ENCODE assay signal across 32 cellular contexts in genomic region chr19:38867176-38867780, GRCh38. TPM values are rescaled to one million over a fixed set of nuclear protein-coding genes. Genes with fewer than 3 reads are reported as not detected.
A peak's percentile ranks its signal among the peaks of the same experiment; 100 is the strongest.
DNase-seq lines count a peak whose midpoint lies in the region; ATAC-seq and TF ChIP-seq lines count a peak whose summit lies in the region.
"Had no signal": no experiment of that assay in that cellular context is flagged by ENCODE, and none has a peak within 500 bp of the region (broad histone marks: within the 10 kb centered on the region; RNA-seq: fewer than 3 reads in every experiment).

No MANE protein-coding gene starts in this region.

- in situ Hi-C loops in Panc1 (cut with HindIII; ENCODE audit: low pct_unique_long_range_greater_than_20kb, low sequenced_read_pairs), result no loop called here

- H3K9me3 ChIP-seq in Panc1 (ENCODE audit: control insufficient read depth, insufficient read depth, low read depth, low read length), result no peaks in the 10 kb centered on the region
- H3K9me3 ChIP-seq: right atrium auricular region, thyroid gland had no signal

- peaks cover 3% of the 10 kb centered on the region for H3K36me3 Mint-ChIP-seq in activated naive CD8-positive, alpha-beta T cell
- H3K36me3 Mint-ChIP-seq in activated naive CD8-positive, alpha-beta T cell treated with anti-CD3 and anti-CD28 coated beads for 36 hours, result peaks cover 42% of the 10 kb centered on the region
- peaks cover 0 to 9% (median 3%) of the 10 kb centered on the region in 3 donors for H3K36me3 Mint-ChIP-seq in immature natural killer cell
- peaks cover 35 to 51% of the 10 kb centered on the region in 2 donors for H3K36me3 Mint-ChIP-seq in stimulated activated naive B cell treated with anti-CD40 and anti-IgM and Interleukin-4, amounts not matched to agents 10 μg/mL and 1 μg/mL and 100 μg/mL, for 72 hours

- CTCF ChIA-PET in Panc1 (lab: Charles Lee), result interaction anchor here (0.6 to 1.1 kb wide), 4 partner anchors 9 to 46 kb away, joined by 3 to 9 read pairs (median 4); no protein-coding TSS in a partner anchor

- H3K27me3 Mint-ChIP-seq in activated naive CD8-positive, alpha-beta T cell, result no peaks in the 10 kb centered on the region
- H3K27me3 Mint-ChIP-seq in activated naive CD8-positive, alpha-beta T cell treated with anti-CD3 and anti-CD28 coated beads for 36 hours, result no peaks in the 10 kb centered on the region
- peaks cover 14 to 26% (median 23%) of the 10 kb centered on the region in 3 donors for H3K27me3 Mint-ChIP-seq in immature natural killer cell (ENCODE audit: low read depth in 3 of 3)
- no peaks in the 10 kb centered on the region for H3K27me3 Mint-ChIP-seq in stimulated activated naive B cell treated with anti-CD40 and anti-IgM and Interleukin-4, amounts not matched to agents 10 μg/mL and 1 μg/mL and 100 μg/mL, for 72 hours
- H3K27me3 Mint-ChIP-seq: activated CD4-positive, alpha-beta T cell treated with anti-CD3 and anti-CD28 coated beads, Interleukin-2, amount 10 ng/mL, durations not matched to agents 7 days and 5 days; activated naive CD8-positive, alpha-beta T cell treated with anti-CD3 and anti-CD28 coated beads, Interleukin-2, amount 50 U/mL, for 24 hours had no signal

- no peak overlapping the region for H3K4me3 ChIP-seq in Panc1 (ENCODE audit: low read depth in 2 of 2, low read length in 2 of 2)
- H3K4me3 ChIP-seq: coronary artery, hepatocyte, PC-9, right atrium auricular region, thyroid gland had no signal

- no peak for TF ChIP-seq CTCF in Panc1 (IDR thresholded peaks at IDR 0.05)

- intact Hi-C loops in Panc1 (cut with micrococcal nuclease; ENCODE audit: unreplicated experiment), result no loop called here

- H3K27ac ChIP-seq in Panc1 (ENCODE audit: low read length), result peak overlapping the region; percentile 2; the same call in 1 of the 2 replicates
- H3K27ac ChIP-seq: coronary artery, hepatocyte, PC-9, right atrium auricular region, thyroid gland, WERI-Rb-1 had no signal

- peak overlapping the region; percentile 28 for H3K27ac Mint-ChIP-seq in activated naive CD8-positive, alpha-beta T cell
- H3K27ac Mint-ChIP-seq in activated naive CD8-positive, alpha-beta T cell treated with anti-CD3 and anti-CD28 coated beads for 36 hours, result no peak overlapping the region
- peak overlapping the region in 5 of 6 donors; percentile 35 to 81 (median 64) for H3K27ac Mint-ChIP-seq in immature natural killer cell
- peak overlapping the region; percentile 67 for H3K27ac Mint-ChIP-seq in stimulated activated naive B cell treated with anti-CD40 and anti-IgM and Interleukin-4, amounts not matched to agents 10 μg/mL and 1 μg/mL and 100 μg/mL, for 72 hours

- POLR2A ChIA-PET in Panc1 (lab: Charles Lee), result interaction anchor here (0.6 to 1.0 kb wide), 5 partner anchors 18 to 798 kb away, joined by 3 to 4 read pairs (median 4); partner anchors contain the start of gene HNRNPL

- no peaks in the 10 kb centered on the region for H3K9me3 Mint-ChIP-seq in activated naive CD8-positive, alpha-beta T cell (ENCODE audit: low read depth)
- H3K9me3 Mint-ChIP-seq in activated naive CD8-positive, alpha-beta T cell treated with anti-CD3 and anti-CD28 coated beads for 36 hours, result peaks cover 9% of the 10 kb centered on the region
- H3K9me3 Mint-ChIP-seq in immature natural killer cell, result no peaks in the 10 kb centered on the region
- H3K9me3 Mint-ChIP-seq in stimulated activated naive B cell treated with anti-CD40 and anti-IgM and Interleukin-4, amounts not matched to agents 10 μg/mL and 1 μg/mL and 100 μg/mL, for 72 hours, result peaks cover 0 to 2% of the 10 kb centered on the region in 2 donors
- H3K9me3 Mint-ChIP-seq: activated naive CD8-positive, alpha-beta T cell treated with anti-CD3 and anti-CD28 coated beads, Interleukin-2, amount 50 U/mL, for 24 hours had no signal

- peaks cover 8% of the 10 kb centered on the region for H3K4me1 ChIP-seq in Panc1 (ENCODE audit: control insufficient read depth, insufficient read depth, low read length)

- BruUV-seq in Panc1 (replicated peaks; lab: Mats Ljungman, UMichigan), result no TSS peak

- H3K4me3 Mint-ChIP-seq in activated naive CD8-positive, alpha-beta T cell, result no peak overlapping the region
- no peak overlapping the region for H3K4me3 Mint-ChIP-seq in activated naive CD8-positive, alpha-beta T cell treated with anti-CD3 and anti-CD28 coated beads for 36 hours
- peak overlapping the region in 1 of 5 donors; percentile 35 for H3K4me3 Mint-ChIP-seq in immature natural killer cell
- H3K4me3 Mint-ChIP-seq in stimulated activated naive B cell treated with anti-CD40 and anti-IgM and Interleukin-4, amounts not matched to agents 10 μg/mL and 1 μg/mL and 100 μg/mL, for 72 hours, result peak overlapping the region in 1 of 2 donors; percentile 39
- H3K4me3 Mint-ChIP-seq: activated CD4-positive, alpha-beta T cell treated with anti-CD3 and anti-CD28 coated beads, Interleukin-2, amount 10 ng/mL, durations not matched to agents 7 days and 5 days had no signal

- H3K27me3 ChIP-seq in Panc1 (ENCODE audit: control insufficient read depth, insufficient read depth, low read length), result no peaks in the 10 kb centered on the region
- H3K27me3 ChIP-seq: hepatocyte, right atrium auricular region, thyroid gland had no signal

- ATAC-seq in Panc1, result no peak
- no peak for ATAC-seq in stimulated activated naive B cell treated with anti-CD40 and anti-IgM and Interleukin-4, amounts not matched to agents 10 μg/mL and 1 μg/mL and 100 μg/mL, for 72 hours (replicated peaks)
- no peak for ATAC-seq in GM21717 (IDR thresholded peaks at IDR 0.05; ENCODE audit: unreplicated experiment)
- no peak for ATAC-seq in GM21367 (IDR thresholded peaks at IDR 0.05; ENCODE audit: unreplicated experiment)
- ATAC-seq: activated naive CD8-positive, alpha-beta T cell treated with anti-CD3 and anti-CD28 coated beads, Interleukin-2, amount 50 U/mL, for 24 hours; left colon had no signal

- no peak for DNase-seq in activated naive CD8-positive, alpha-beta T cell treated with anti-CD3 and anti-CD28 coated beads for 36 hours
- DNase-seq in Panc1 (ENCODE audit: low read depth, low spot score), result no peak
- DNase-seq in immature natural killer cell, result no peak
- no peak for DNase-seq in stimulated activated naive B cell treated with anti-CD40 and anti-IgM and Interleukin-4, amounts not matched to agents 10 μg/mL and 1 μg/mL and 100 μg/mL, for 72 hours
- no peak for DNase-seq in inferior parietal cortex (ENCODE audit: extremely low spot score)
- DNase-seq: activated CD4-positive, alpha-beta T cell treated with anti-CD3 and anti-CD28 coated beads, Interleukin-2, amount 10 ng/mL, durations not matched to agents 7 days and 5 days; activated gamma-delta T cell treated with Interleukin-2 at 50 U/mL for 16 hours; activated naive CD8-positive, alpha-beta T cell treated with anti-CD3 and anti-CD28 coated beads, Interleukin-2, amount 50 U/mL, for 24 hours; activated T-cell treated with anti-CD3 and anti-CD28 coated beads, Interleukin-2, amount 50 U/mL, for 48 hours; DMS79; effector CD8-positive, alpha-beta T cell; GF-D8; GOT3; KBM-7; left colon; mammary epithelial cell; NCI-H1105; NCI-H1930; NCI-H524 treated with DMSO at 0.1 percent for 48 hours; PC-9; posterior cingulate gyrus; SHP77; stimulated activated CD4-positive, alpha-beta T cell treated with anti-CD3 and anti-CD28 coated beads, Interleukin-1b, Interleukin-23, amount 100 ng/mL, for 48 hours; T-helper 9 cell; thyroid gland; WERI-Rb-1 had no signal

- peaks cover 58% of the 10 kb centered on the region for H3K4me1 Mint-ChIP-seq in activated naive CD8-positive, alpha-beta T cell (ENCODE audit: low read depth)
- H3K4me1 Mint-ChIP-seq in activated naive CD8-positive, alpha-beta T cell treated with anti-CD3 and anti-CD28 coated beads for 36 hours, result peaks cover 39% of the 10 kb centered on the region
- H3K4me1 Mint-ChIP-seq in immature natural killer cell, result peaks cover 62% of the 10 kb centered on the region in 2 donors
- H3K4me1 Mint-ChIP-seq in stimulated activated naive B cell treated with anti-CD40 and anti-IgM and Interleukin-4, amounts not matched to agents 10 μg/mL and 1 μg/mL and 100 μg/mL, for 72 hours, result peaks cover 48 to 73% of the 10 kb centered on the region in 2 donors

- no peaks in the 10 kb centered on the region for H3K36me3 ChIP-seq in Panc1 (ENCODE audit: control insufficient read depth, insufficient read depth, low read length)
- H3K36me3 ChIP-seq: right atrium auricular region, thyroid gland, WERI-Rb-1 had no signal

RNA-seq across cellular contexts. Expression of gene RINL, which starts 10.8 kb away (rescaled TPM):
- 10 to 100 TPM; 74.0 to 75.0 TPM for total RNA-seq in activated naive CD8-positive, alpha-beta T cell treated with anti-CD3 and anti-CD28 coated beads for 36 hours
- 1.3 TPM for total RNA-seq in Panc1 (2021; ENCODE audit: unreplicated experiment)
- polyA plus RNA-seq in Panc1 (2012; ENCODE audit: insufficient read length), result 1.6 TPM
- 10 to 100 TPM; 20.3 to 64.9 (median 47.3) TPM for polyA plus RNA-seq in immature natural killer cell

RNA-seq across cellular contexts. Expression of gene HNRNPL, which starts 17.5 kb away (rescaled TPM):
- total RNA-seq in activated naive CD8-positive, alpha-beta T cell treated with anti-CD3 and anti-CD28 coated beads for 36 hours, result 100 to 1,000 TPM; 723 to 728 TPM
- total RNA-seq in Panc1 (2021; ENCODE audit: unreplicated experiment), result 749 TPM
- polyA plus RNA-seq in Panc1 (2012; ENCODE audit: insufficient read length), result 460 TPM
- polyA plus RNA-seq in immature natural killer cell, result 10 to 100 TPM; 16.8 to 89.6 (median 69.0) TPM

RNA-seq across cellular contexts. Expression of gene SIRT2, which starts 32.1 kb away (rescaled TPM):
- total RNA-seq in activated naive CD8-positive, alpha-beta T cell treated with anti-CD3 and anti-CD28 coated beads for 36 hours, result 10 to 100 TPM; 19.4 to 21.2 TPM
- 162 TPM for total RNA-seq in Panc1 (2021; ENCODE audit: unreplicated experiment)
- polyA plus RNA-seq in Panc1 (2012; ENCODE audit: insufficient read length), result 240 TPM
- 100 to 1,000 TPM in 2 of 3 donors, 10 to 100 TPM in 1; 96.8 to 114 (median 112) TPM for polyA plus RNA-seq in immature natural killer cell

RNA-seq across cellular contexts. Expression of gene NFKBIB, which starts 32.5 kb away (rescaled TPM):
- 10 to 100 TPM; 85.7 to 86.2 TPM for total RNA-seq in activated naive CD8-positive, alpha-beta T cell treated with anti-CD3 and anti-CD28 coated beads for 36 hours
- total RNA-seq in Panc1 (2021; ENCODE audit: unreplicated experiment), result 185 TPM
- 222 TPM for polyA plus RNA-seq in Panc1 (2012; ENCODE audit: insufficient read length)
- 10 to 100 TPM; 10.0 to 31.1 (median 24.0) TPM for polyA plus RNA-seq in immature natural killer cell

RNA-seq across cellular contexts. Expression of gene ECH1, which starts 35.7 kb away (rescaled TPM):
- total RNA-seq in activated naive CD8-positive, alpha-beta T cell treated with anti-CD3 and anti-CD28 coated beads for 36 hours, result 100 to 1,000 TPM; 103 to 107 TPM
- 945 TPM for total RNA-seq in Panc1 (2021; ENCODE audit: unreplicated experiment)
- 2,203 TPM for polyA plus RNA-seq in Panc1 (2012; ENCODE audit: insufficient read length)
- 100 to 1,000 TPM; 243 to 337 (median 327) TPM for polyA plus RNA-seq in immature natural killer cell

Comparison
In these comparisons a context has a peak if more than half of its experiments do, and no peak if none do; other contexts are left out.
1. RNA of gene RINL, which starts 10.8 kb away (total RNA-seq): 74.0 to 75.0 TPM in activated naive CD8-positive, alpha-beta T cell treated with anti-CD3 and anti-CD28 coated beads for 36 hours; 1.3 TPM in Panc1 (single experiment); every median in the first group is over 10 times any median in the second.